In genomic region chr2:235550946-235551345, GRCh38 we compare ENCODE assay signal across 17 cellular contexts. TPM values are rescaled to one million over a fixed set of nuclear protein-coding genes. Genes with fewer than 3 reads are reported as not detected.
DNase-seq lines count a peak whose midpoint lies in the region; ATAC-seq and TF ChIP-seq lines count a peak whose summit lies in the region.
"Had no signal": no experiment of that assay in that cellular context is flagged by ENCODE, and none has a peak within 500 bp of the region (broad histone marks: within the 10 kb centered on the region; RNA-seq: fewer than 3 reads in every experiment).

No MANE protein-coding gene starts in this region.

- CTCF ChIA-PET in WTC11 (lab: Charles Lee): interaction anchor here (1.0 to 2.5 kb wide), 6 partner anchors 11 to 406 kb away, joined by 3 to 23 read pairs (median 7); no protein-coding TSS in a partner anchor

- DNase-seq in WTC11 (ENCODE audit: low spot score): no peak
- DNase-seq in osteoblast (ENCODE audit: insufficient read length, low spot score, missing footprints): peak; percentile 73
- peak; percentile 45 for DNase-seq in upper lobe of right lung
- no peak for DNase-seq in CD14-positive monocyte (ENCODE audit: low spot score)
- DNase-seq in DMS114 treated with DMSO at 0.1 percent for 48 hours (lab: John Stamatoyannopoulos, UW; ENCODE audit: unreplicated experiment): no peak
- no peak for DNase-seq in stimulated activated naive CD4-positive, alpha-beta T cell treated with Interleukin-2 at 50 U/mL for 16 hours (lab: John Stamatoyannopoulos, UW)
- DNase-seq: 8988T; BE2C; C1 segment of cervical spinal cord; Caco-2; CD4-positive, alpha-beta T cell; DMS79 treated with DMSO at 0.1 percent for 48 hours; GF-D8; HFFc6 had no signal

- H3K4me3 ChIP-seq in KMS-11 (IDR thresholded peaks at IDR 0.05; ENCODE audit: insufficient read depth, low read depth, low read length) (no peak overlapping the region), osteoblast (ENCODE audit: insufficient read depth, low read length) (no peak overlapping the region), upper lobe of right lung (no peak overlapping the region)
- H3K4me3 ChIP-seq: GM23338 had no signal

- intact Hi-C loops in upper lobe of right lung (cut with DNase I): no loop called here
- intact Hi-C loops in CD14-positive monocyte (cut with micrococcal nuclease): no loop called here

- no peaks in the 10 kb centered on the region for H3K9me3 Mint-ChIP-seq in WTC11
- no peaks in the 10 kb centered on the region for H3K9me3 Mint-ChIP-seq in CD14-positive monocyte
- H3K9me3 Mint-ChIP-seq: CD4-positive, alpha-beta T cell; GM23338; HFFc6 had no signal

- H3K36me3 Mint-ChIP-seq in WTC11 (no peaks in the 10 kb centered on the region), CD14-positive monocyte (no peaks in the 10 kb centered on the region)
- H3K36me3 Mint-ChIP-seq: IgD-negative memory B cell had no signal

- H3K27me3 Mint-ChIP-seq in WTC11 (ENCODE audit: low read depth): no peaks in the 10 kb centered on the region
- H3K27me3 Mint-ChIP-seq in CD14-positive monocyte (ENCODE audit: low read depth in 3 of 3): peaks cover 11 to 21% (median 16%) of the 10 kb centered on the region in 3 donors

- H3K27ac ChIP-seq in KMS-11 (no peak overlapping the region), osteoblast (ENCODE audit: low read depth, low read length) (no peak overlapping the region), upper lobe of right lung (no peak overlapping the region)

- 0 out of 2 replicates have a peak, but pooled peaks cover 29% of the 10 kb centered on the region for H4K20me1 ChIP-seq in KMS-11 (ENCODE audit: insufficient read depth)
- H4K20me1 ChIP-seq in osteoblast (ENCODE audit: insufficient read depth, low read length): peaks cover 70% of the 10 kb centered on the region

- no peak overlapping the region for H2AFZ ChIP-seq in KMS-11 (ENCODE audit: low read depth)
- H2AFZ ChIP-seq in osteoblast (ENCODE audit: low read length): no peak overlapping the region
- H2AFZ ChIP-seq: GM23338 had no signal

- H3K4me1 Mint-ChIP-seq in WTC11: peaks cover 58% of the 10 kb centered on the region
- H3K4me1 Mint-ChIP-seq in CD14-positive monocyte: peaks cover 11% of the 10 kb centered on the region
- H3K4me1 Mint-ChIP-seq: IgD-negative memory B cell had no signal

- H3K36me3 ChIP-seq in KMS-11 (ENCODE audit: insufficient read depth) (no peaks in the 10 kb centered on the region), osteoblast (ENCODE audit: insufficient read depth, low read length) (no peaks in the 10 kb centered on the region), upper lobe of right lung (no peaks in the 10 kb centered on the region)
- H3K36me3 ChIP-seq: BE2C had no signal

- H3K79me2 ChIP-seq in KMS-11 (ENCODE audit: insufficient read depth, low read depth) (peaks cover 82% of the 10 kb centered on the region), osteoblast (ENCODE audit: insufficient read depth, low read length) (peaks cover 84% of the 10 kb centered on the region)

- H3K4me3 Mint-ChIP-seq in WTC11 (no peak overlapping the region), CD14-positive monocyte (no peak overlapping the region)
- H3K4me3 Mint-ChIP-seq: CD4-positive, alpha-beta T cell; GM23338; HFFc6; IgD-negative memory B cell had no signal

- peaks cover 50% of the 10 kb centered on the region for H3K4me1 ChIP-seq in KMS-11 (ENCODE audit: low read depth, poor library complexity, severe bottlenecking)
- no peaks in the 10 kb centered on the region for H3K4me1 ChIP-seq in osteoblast (ENCODE audit: insufficient read depth, low read length)
- H3K4me1 ChIP-seq in upper lobe of right lung: peaks cover 23% of the 10 kb centered on the region
- H3K4me1 ChIP-seq: BE2C, Caco-2 had no signal

- H3K27me3 ChIP-seq in KMS-11 (ENCODE audit: insufficient read depth, low read depth) (no peaks in the 10 kb centered on the region), osteoblast (ENCODE audit: insufficient read depth, low read length) (no peaks in the 10 kb centered on the region), upper lobe of right lung (no peaks in the 10 kb centered on the region)
- H3K27me3 ChIP-seq: BE2C had no signal

- ATAC-seq in WTC11: no peak
- no peak for ATAC-seq in upper lobe of right lung

- H3K9me3 ChIP-seq in osteoblast (ENCODE audit: low read depth, low read length) (no peaks in the 10 kb centered on the region), upper lobe of right lung (no peaks in the 10 kb centered on the region)
- H3K9me3 ChIP-seq: BE2C, Caco-2 had no signal

- TF ChIP-seq CTCF in KMS-11 (conservative IDR thresholded peaks at IDR 0.05; ENCODE audit: low read depth, low read length): no peak
- no peak for TF ChIP-seq CTCF in WTC11 (IDR thresholded peaks at IDR 0.05)
- no peak for TF ChIP-seq CTCF in osteoblast (IDR thresholded peaks at IDR 0.05; ENCODE audit: extremely low read depth, low read depth, low read length)
- no peak for TF ChIP-seq CTCF in upper lobe of right lung (IDR thresholded peaks at IDR 0.05)
- no peak for TF ChIP-seq CTCF in CD14-positive monocyte (IDR thresholded peaks at IDR 0.05)

- peak overlapping the region; percentile 57; the same call in 1 of the 2 replicates for H3K27ac Mint-ChIP-seq in WTC11
- no peak overlapping the region for H3K27ac Mint-ChIP-seq in CD14-positive monocyte
- H3K27ac Mint-ChIP-seq: CD4-positive, alpha-beta T cell; HFFc6; IgD-negative memory B cell had no signal

- POLR2A ChIA-PET in WTC11 (lab: Charles Lee): no interaction called here

- H3K4me2 ChIP-seq in KMS-11 (peak overlapping the region; percentile 77), osteoblast (ENCODE audit: insufficient read depth, low read length) (no peak overlapping the region)
- H3K4me2 ChIP-seq: GM23338 had no signal

- no peak overlapping the region for H3K9ac ChIP-seq in KMS-11

TF ChIP-seq in WTC11, 78 proteins besides CTCF, POLR2A, EP300 and RAD21:
- no peak for TF ChIP-seq IRF2 (CRISPR knock-in tag; IDR thresholded peaks at IDR 0.05; ENCODE audit: borderline replicate concordance, low read depth)
- TF ChIP-seq ZNF671 (CRISPR knock-in tag; IDR thresholded peaks at IDR 0.05): no peak
- TF ChIP-seq ETV6 (CRISPR knock-in tag; IDR thresholded peaks at IDR 0.05): no peak
- TF ChIP-seq JAZF1 (CRISPR knock-in tag; IDR thresholded peaks at IDR 0.05): no peak
- TF ChIP-seq NFATC4 (CRISPR knock-in tag; IDR thresholded peaks at IDR 0.05): no peak
- TF ChIP-seq ZNF416 (CRISPR knock-in tag; IDR thresholded peaks at IDR 0.05): no peak
- TF ChIP-seq ATF1 (CRISPR knock-in tag; IDR thresholded peaks at IDR 0.05): no peak
- TF ChIP-seq FOXJ3 (CRISPR knock-in tag; IDR thresholded peaks at IDR 0.05; ENCODE audit: borderline replicate concordance): no peak
- TF ChIP-seq ZSCAN18 (CRISPR knock-in tag; IDR thresholded peaks at IDR 0.05): no peak
- TF ChIP-seq FOXP4 (CRISPR knock-in tag; IDR thresholded peaks at IDR 0.05): no peak
- no peak for TF ChIP-seq EMX1 (CRISPR knock-in tag; IDR thresholded peaks at IDR 0.05)
- no peak for TF ChIP-seq ELF4 (CRISPR knock-in tag; IDR thresholded peaks at IDR 0.05; ENCODE audit: low read depth)
- no peak for TF ChIP-seq FOXP1 (CRISPR knock-in tag; IDR thresholded peaks at IDR 0.05; ENCODE audit: borderline replicate concordance)
TF ChIP-seq in WTC11: peak in this region for 0.

RNA-seq across cellular contexts. Expression of gene AGAP1, which starts 57.1 kb away (rescaled TPM):
- total RNA-seq in WTC11 (2021) (46.2 to 49.3 TPM (median 49.1 TPM) in 3 replicates), osteoblast (18.5 and 19.7 TPM in 2 replicates), upper lobe of right lung (33.4 TPM)
- not detected for polyA plus RNA-seq in CD14-positive monocyte
- polyA plus RNA-seq: IgD-negative memory B cell had no signal

Comparison
In these comparisons a context has a peak if more than half of its experiments do, and no peak if none do; other contexts are left out.
1. DNase-seq: peak in osteoblast (single experiment) and upper lobe of right lung (single experiment); none in WTC11 (single experiment), CD14-positive monocyte (single experiment), DMS114 treated with DMSO at 0.1 percent for 48 hours (single experiment) and stimulated activated naive CD4-positive, alpha-beta T cell treated with Interleukin-2 at 50 U/mL for 16 hours (single experiment).